In genomic region chr1:26696191-26696644, GRCh38 we compare ENCODE assay signal across 8 cellular contexts. TPM values are rescaled to one million over a fixed set of nuclear protein-coding genes. Genes with fewer than 3 reads are reported as not detected.
DNase-seq lines count a peak whose midpoint lies in the region; ATAC-seq and TF ChIP-seq lines count a peak whose summit lies in the region.

No MANE protein-coding gene starts in this region.

- DNase-seq in adipocyte (ENCODE audit: low read depth) (peak; percentile 75), kidney epithelial cell (ENCODE audit: low read depth) (no peak), islet precursor cell (no peak), DMS79 (lab: John Stamatoyannopoulos, UW) (no peak)
- DNase-seq in stimulated activated naive CD4-positive, alpha-beta T cell (lab: John Stamatoyannopoulos, UW): peak; percentile 22 to 80 (median 62)

- no peaks in the 10 kb centered on the region for H3K9me3 ChIP-seq in adipocyte (ENCODE audit: control insufficient read depth, low read length)

- ATAC-seq in HG02642 (IDR thresholded peaks at IDR 0.05; ENCODE audit: poor library complexity, unreplicated experiment) (peak; percentile 0), HG03095 (IDR thresholded peaks at IDR 0.05; ENCODE audit: unreplicated experiment) (no peak)

- H3K27me3 ChIP-seq in ACC112 (ENCODE audit: insufficient read depth, low read length): no peaks in the 10 kb centered on the region
- H3K27me3 ChIP-seq in adipocyte (replicated peaks; ENCODE audit: control insufficient read depth, insufficient read depth, low read length): no peaks in the 10 kb centered on the region
- no peaks in the 10 kb centered on the region for H3K27me3 ChIP-seq in kidney epithelial cell (ENCODE audit: control insufficient read depth, insufficient read depth, low read length)

- TF ChIP-seq CTCF in kidney epithelial cell (IDR thresholded peaks at IDR 0.05; ENCODE audit: insufficient read depth, low read length, poor library complexity, severe bottlenecking): no peak

- peak overlapping the region; percentile 89 for H3K9ac ChIP-seq in adipocyte (ENCODE audit: low read length)

- peaks cover 54% of the 10 kb centered on the region for H3K4me1 ChIP-seq in ACC112 (ENCODE audit: control insufficient read depth, insufficient read depth, low read length, unreplicated experiment)
- H3K4me1 ChIP-seq in adipocyte (ENCODE audit: control insufficient read depth, insufficient read depth, low read length): peaks cover 57% of the 10 kb centered on the region

- H3K27ac ChIP-seq in ACC112 (ENCODE audit: low read depth, low read length): peak overlapping the region; percentile 63

- H3K36me3 ChIP-seq in ACC112 (ENCODE audit: insufficient read depth, low read length) (no peaks in the 10 kb centered on the region), adipocyte (ENCODE audit: control insufficient read depth, insufficient read depth, low read length, severe bottlenecking) (peaks cover under 1% of the 10 kb centered on the region), kidney epithelial cell (ENCODE audit: control insufficient read depth, insufficient read depth, low read length) (no peaks in the 10 kb centered on the region)

- peaks cover 61% of the 10 kb centered on the region for H3K79me2 ChIP-seq in ACC112 (ENCODE audit: control insufficient read depth, insufficient read depth, low read length, unreplicated experiment)

- no peak overlapping the region for H2AFZ ChIP-seq in ACC112 (ENCODE audit: low read length, unreplicated experiment)

- peak overlapping the region; percentile 83 for H3K4me3 ChIP-seq in ACC112 (ENCODE audit: low read depth, low read length)
- H3K4me3 ChIP-seq in adipocyte (ENCODE audit: low read length): peak overlapping the region; percentile 82
- peak overlapping the region; percentile 77 for H3K4me3 ChIP-seq in kidney epithelial cell (ENCODE audit: low read depth, low read length)

RNA-seq across cellular contexts. Expression of gene ARID1A, which starts 0.4 kb away (rescaled TPM):
- total RNA-seq in kidney epithelial cell: 43.7 and 63.1 TPM in 2 replicates

Comparison
In these comparisons a context has a peak if more than half of its experiments do, and no peak if none do; other contexts are left out.
1. DNase-seq: peak in adipocyte (single experiment) and stimulated activated naive CD4-positive, alpha-beta T cell (6 of 6); none in kidney epithelial cell (single experiment), islet precursor cell (single experiment) and DMS79 (single experiment).
2. Peak in every context shown above with its lines, with median percentiles within 50 percentile points of each other: H3K4me3 ChIP-seq.